Comparison of ENCODE assay signal across 8 cellular contexts in genomic region chr20:58309607-58310290, GRCh38. TPM values are rescaled to one million over a fixed set of nuclear protein-coding genes. Genes with fewer than 3 reads are reported as not detected.
A peak's percentile ranks its signal among the peaks of the same experiment; 100 is the strongest.
DNase-seq lines count a peak whose midpoint lies in the region; ATAC-seq and TF ChIP-seq lines count a peak whose summit lies in the region.

RAB22A (plus strand) TSS chr20:58309715; CDS start chr20:58309977, 262 bp downstream.

- H3K27me3 Mint-ChIP-seq in effector memory CD8-positive, alpha-beta T cell: no peaks in the 10 kb centered on the region

- H3K9me3 Mint-ChIP-seq in effector memory CD8-positive, alpha-beta T cell: no peaks in the 10 kb centered on the region

- H3K23ac ChIP-seq in mesenchymal stem cell (ENCODE audit: low read length in 2 of 2): peak within 1 kb of the TSS; percentile 16 to 100

- peak within 1 kb of the TSS; percentile 96 for H2BK120ac ChIP-seq in mesenchymal stem cell (ENCODE audit: low read depth, low read length)

- H3K27ac ChIP-seq in mesenchymal stem cell (ENCODE audit: low read length, poor library complexity, severe bottlenecking): peak within 1 kb of the TSS; percentile 4

- peak within 1 kb of the TSS; percentile 91 for H3K9ac ChIP-seq in mesenchymal stem cell (ENCODE audit: low read length)

- peak within 1 kb of the TSS; percentile 60 for H2AK5ac ChIP-seq in mesenchymal stem cell (ENCODE audit: low read length, severe bottlenecking)

- H3K4ac ChIP-seq in mesenchymal stem cell (ENCODE audit: low read depth in 1 of 2, low read length in 2 of 2): peak within 1 kb of the TSS; percentile 98 to 99

- no peaks in the 10 kb centered on the region for H3K9me3 ChIP-seq in mesenchymal stem cell (ENCODE audit: control insufficient read depth, low read length)

- peaks cover 46% of the 10 kb centered on the region for H3K36me3 Mint-ChIP-seq in effector memory CD8-positive, alpha-beta T cell (ENCODE audit: insufficient read depth)

- peaks cover 24 to 59% of the 10 kb centered on the region in 2 donors for H3K4me1 Mint-ChIP-seq in effector memory CD8-positive, alpha-beta T cell (ENCODE audit: low read depth in 2 of 2)

- H4K8ac ChIP-seq in mesenchymal stem cell (ENCODE audit: low read length): peak within 1 kb of the TSS; percentile 94

- peaks cover 24 to 47% of the 10 kb centered on the region in 2 experiments for H3K36me3 ChIP-seq in mesenchymal stem cell (ENCODE audit: control insufficient read depth in 1 of 2, insufficient read depth in 2 of 2, low read depth in 1 of 2, low read length in 2 of 2)

- H2BK15ac ChIP-seq in mesenchymal stem cell (ENCODE audit: low read depth, poor library complexity, severe bottlenecking): peak within 1 kb of the TSS; percentile 95

- H3K14ac ChIP-seq in mesenchymal stem cell (ENCODE audit: low read length in 2 of 2): peak within 1 kb of the TSS; percentile 99

- peak within 1 kb of the TSS; percentile 94 to 100 for H3K18ac ChIP-seq in mesenchymal stem cell (ENCODE audit: low read depth in 1 of 2, low read length in 2 of 2)

- H2AFZ ChIP-seq in mesenchymal stem cell (ENCODE audit: low read depth, low read length): peak within 1 kb of the TSS; percentile 98

- H2BK12ac ChIP-seq in mesenchymal stem cell (ENCODE audit: low read length in 2 of 2): peak within 1 kb of the TSS in 1 of 2 experiments; percentile 74

- under 1% methylated on average over 56 of the region's 72 CpGs for WGBS in mesenchymal stem cell

- peaks cover 39% of the 10 kb centered on the region for H3K79me1 ChIP-seq in mesenchymal stem cell (replicated peaks; ENCODE audit: low read length, poor library complexity, severe bottlenecking)

- peak within 1 kb of the TSS; percentile 76 for H2BK5ac ChIP-seq in mesenchymal stem cell (ENCODE audit: low read depth, low read length, poor library complexity, severe bottlenecking)

- peak within 1 kb of the TSS; percentile 80 for H3K4me2 ChIP-seq in mesenchymal stem cell (ENCODE audit: low read length, poor library complexity, severe bottlenecking)

- peak within 1 kb of the TSS; percentile 98 for H4K91ac ChIP-seq in mesenchymal stem cell (ENCODE audit: low read length)

- DNase-seq in AG20443 (ENCODE audit: low spot score): peak; percentile 99
- DNase-seq in NCI-H748 treated with DMSO at 0.1 percent for 48 hours (lab: John Stamatoyannopoulos, UW): peak; percentile 23
- DNase-seq in activated CD8-positive, alpha-beta memory T cell treated with anti-CD3 and anti-CD28 coated beads for 24 hours: peak; percentile 90
- DNase-seq in effector memory CD8-positive, alpha-beta T cell: peak; percentile 72 to 76 (median 75)
- peak; percentile 73 for DNase-seq in mesenchymal stem cell
- peak; percentile 76 for DNase-seq in stimulated activated CD8-positive, alpha-beta memory T cell treated with anti-CD3 and anti-CD28 coated beads, Interleukin-12 subunit alpha, Interleukin-12 subunit beta, amount 100 ng/mL, for 1 hour (ENCODE audit: low read depth)

- TF ChIP-seq POLR2A in GM18951 (IDR thresholded peaks at IDR 0.05; ENCODE audit: extremely low read depth, insufficient read depth, insufficient read length): peak; percentile 95

- in situ Hi-C loops in GM18951 (cut with MboI; ENCODE audit: low sequenced_read_pairs, unreplicated experiment): no loop called here

- H3K4me1 ChIP-seq in mesenchymal stem cell (ENCODE audit: control insufficient read depth, insufficient read depth, low read depth, low read length): peaks cover 12% of the 10 kb centered on the region

- no peaks in the 10 kb centered on the region for H3K27me3 ChIP-seq in mesenchymal stem cell (ENCODE audit: control insufficient read depth in 1 of 2, insufficient read depth in 1 of 2, low read length in 2 of 2)

- peak within 1 kb of the TSS; percentile 98 for H3K27ac Mint-ChIP-seq in effector memory CD8-positive, alpha-beta T cell

- peak within 1 kb of the TSS; percentile 91 to 94 for H3K4me3 Mint-ChIP-seq in effector memory CD8-positive, alpha-beta T cell

- H3K4me3 ChIP-seq in mesenchymal stem cell (ENCODE audit: insufficient read depth in 1 of 2, low read depth in 1 of 2, low read length in 2 of 2): peak within 1 kb of the TSS; percentile 95 to 99

- peak; percentile 68 for ATAC-seq in HG03159 (IDR thresholded peaks at IDR 0.05; ENCODE audit: unreplicated experiment)
- peak; percentile 39 for ATAC-seq in effector memory CD8-positive, alpha-beta T cell (replicated peaks)

RNA-seq across cellular contexts. Expression of gene RAB22A, which starts in this region (rescaled TPM):
- 16.4 TPM for polyA plus RNA-seq in mesenchymal stem cell (2013, experiment 1 of 2)
- polyA plus RNA-seq in mesenchymal stem cell (2013, experiment 2 of 2): 16.1 TPM

Comparison
In these comparisons a context has a peak if more than half of its experiments do, and no peak if none do; other contexts are left out.
1. Peak in every context shown above with its lines: DNase-seq, ATAC-seq, H3K4me3 ChIP-seq and H3K27ac ChIP-seq.
2. DNase-seq: peak in every context shown above with its lines; median percentile 99 in AG20443; 90 in activated CD8-positive, alpha-beta memory T cell treated with anti-CD3 and anti-CD28 coated beads for 24 hours; 76 in stimulated activated CD8-positive, alpha-beta memory T cell treated with anti-CD3 and anti-CD28 coated beads, Interleukin-12 subunit alpha, Interleukin-12 subunit beta, amount 100 ng/mL, for 1 hour; 75 in effector memory CD8-positive, alpha-beta T cell; 73 in mesenchymal stem cell; 23 in NCI-H748 treated with DMSO at 0.1 percent for 48 hours.